ENCODE assay signal across 8 cellular contexts in genomic region chr20:652611-653109, GRCh38. TPM values are rescaled to one million over a fixed set of nuclear protein-coding genes. Genes with fewer than 3 reads are reported as not detected.
DNase-seq lines count a peak whose midpoint lies in the region; ATAC-seq and TF ChIP-seq lines count a peak whose summit lies in the region.

No MANE protein-coding gene starts in this region.

- H3K4me3 Mint-ChIP-seq in endothelial cell (ENCODE audit: unreplicated experiment) (peak overlapping the region; percentile 51), natural killer cell (peak overlapping the region; percentile 85)

- intact Hi-C loops in natural killer cell (cut with micrococcal nuclease) = loop anchor here (5.0 kb wide), 1 partner anchor 180 kb away; the partner anchor contains the start of gene FAM110A

- H3K27ac Mint-ChIP-seq in endothelial cell (ENCODE audit: unreplicated experiment) (no peak overlapping the region), natural killer cell (peak overlapping the region; percentile 68 to 76)

- TF ChIP-seq CTCF in BE2C (IDR thresholded peaks at IDR 0.05; ENCODE audit: low read depth, low read length) (no peak), endothelial cell (IDR thresholded peaks at IDR 0.05; ENCODE audit: unreplicated experiment) (no peak), natural killer cell (IDR thresholded peaks at IDR 0.05) (no peak)

- H3K4me1 ChIP-seq in BE2C (no peaks in the 10 kb centered on the region), SJCRH30 (no peaks in the 10 kb centered on the region)

- H3K4me1 Mint-ChIP-seq in endothelial cell (ENCODE audit: unreplicated experiment) (peaks cover 22% of the 10 kb centered on the region), natural killer cell (peaks cover 39 to 48% of the 10 kb centered on the region in 2 donors)

- no peak overlapping the region for H3K27ac ChIP-seq in SJCRH30

- H3K36me3 Mint-ChIP-seq in endothelial cell (ENCODE audit: low read depth, unreplicated experiment) (peaks cover 15% of the 10 kb centered on the region), natural killer cell (no peaks in the 10 kb centered on the region)

- no peaks in the 10 kb centered on the region; the same call in 1 of the 2 replicates for H3K36me3 ChIP-seq in BE2C
- H3K36me3 ChIP-seq in SJCRH30 = peaks cover 9% of the 10 kb centered on the region; the same call in 1 of the 2 replicates

- H3K27me3 Mint-ChIP-seq in endothelial cell (ENCODE audit: unreplicated experiment) (peaks cover 8% of the 10 kb centered on the region), natural killer cell (ENCODE audit: low read depth in 2 of 2) (peaks cover 6 to 11% of the 10 kb centered on the region in 2 donors)

- DNase-seq in BE2C (no peak), SJCRH30 (no peak), endothelial cell (ENCODE audit: low spot score) (no peak), natural killer cell (no peak), NCI-H187 treated with DMSO at 0.1 percent for 48 hours (lab: John Stamatoyannopoulos, UW) (no peak), middle frontal gyrus (ENCODE audit: extremely low spot score, low spot score) (no peak), NOMO-1 treated with DMSO at 0.1 percent for 48 hours (lab: John Stamatoyannopoulos, UW; ENCODE audit: unreplicated experiment) (no peak)

- no peaks in the 10 kb centered on the region for H3K9me3 ChIP-seq in BE2C
- no peaks in the 10 kb centered on the region for H3K9me3 ChIP-seq in SJCRH30 (replicated peaks)

- ATAC-seq in GM21576 (IDR thresholded peaks at IDR 0.05; ENCODE audit: unreplicated experiment) (peak; percentile 12), natural killer cell (no peak)

- H3K4me3 ChIP-seq in BE2C (ENCODE audit: low read depth, low read length) (peak overlapping the region; percentile 72), SJCRH30 (peak overlapping the region; percentile 58)

- no peaks in the 10 kb centered on the region for H3K9me3 Mint-ChIP-seq in endothelial cell (ENCODE audit: unreplicated experiment)
- no peaks in the 10 kb centered on the region for H3K9me3 Mint-ChIP-seq in natural killer cell

- H3K27me3 ChIP-seq in BE2C (no peaks in the 10 kb centered on the region), SJCRH30 (peaks cover 4% of the 10 kb centered on the region; the same call in 1 of the 2 replicates)

RNA-seq across cellular contexts. Expression of gene SRXN1, which starts 0.3 kb away (rescaled TPM):
- 26.3 TPM for polyA plus RNA-seq in BE2C (2012; ENCODE audit: insufficient read depth, insufficient read length, low read depth)
- 6.7 and 7.0 TPM in 2 replicates for total RNA-seq in SJCRH30 (2014; rRNA removed; shearing (Covaris generic))
- total RNA-seq in endothelial cell (ENCODE audit: unreplicated experiment) = 4.1 TPM
- total RNA-seq in natural killer cell = 10 to 100 TPM in 2 of 3 donors, 1 to 10 TPM in 1; 9.1 to 16.7 (median 11.6) TPM

RNA-seq across cellular contexts. Expression of gene SCRT2, which starts 22.9 kb away (rescaled TPM):
- polyA plus RNA-seq in BE2C (2012; ENCODE audit: insufficient read depth, insufficient read length, low read depth) = 11.2 TPM
- not detected in 2 replicates for total RNA-seq in SJCRH30 (2014; rRNA removed; shearing (Covaris generic))
- not detected for total RNA-seq in endothelial cell (ENCODE audit: unreplicated experiment)
- not detected for total RNA-seq in natural killer cell

RNA-seq across cellular contexts. Expression of gene TCF15, which starts 42.6 kb away (rescaled TPM):
- polyA plus RNA-seq in BE2C (2012; ENCODE audit: insufficient read depth, insufficient read length, low read depth) = not detected
- not detected in 2 replicates for total RNA-seq in SJCRH30 (2014; rRNA removed; shearing (Covaris generic))
- 6.6 TPM for total RNA-seq in endothelial cell (ENCODE audit: unreplicated experiment)
- under 1 TPM in 1 of 3 donors, not detected in 2; 0.32 TPM for total RNA-seq in natural killer cell
